Comparison of ENCODE assay signal across 13 cellular contexts in the genomic region with DNA sequence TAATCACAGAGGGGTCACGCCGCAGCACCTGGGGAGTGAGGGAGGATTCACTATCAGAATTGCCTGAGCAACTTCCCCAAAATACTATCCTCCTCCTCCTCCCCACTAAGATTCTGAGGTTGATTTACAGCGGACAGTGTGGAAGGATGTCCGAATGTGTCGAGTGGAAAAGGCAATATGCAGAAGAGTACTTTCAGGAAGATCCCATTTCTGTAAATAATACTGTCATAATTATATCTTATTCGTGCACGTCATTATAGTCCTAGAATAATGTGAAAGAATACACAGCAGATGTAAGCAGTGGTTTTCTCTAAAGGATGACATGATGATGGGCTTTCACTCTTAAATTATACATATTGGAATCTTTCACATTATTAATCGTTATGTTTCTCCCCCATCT.
DNase-seq lines count a peak whose midpoint lies in the region; ATAC-seq and TF ChIP-seq lines count a peak whose summit lies in the region.
"Had no signal": no experiment of that assay in that cellular context is flagged by ENCODE, and none has a peak within 500 bp of the region (broad histone marks: within the 10 kb centered on the region; RNA-seq: fewer than 3 reads in every experiment).

No MANE protein-coding gene starts in this region.

- no peak for ATAC-seq in GM23338
- no peak for ATAC-seq in left lung
- ATAC-seq in HG03159 (IDR thresholded peaks at IDR 0.05; ENCODE audit: unreplicated experiment), result no peak
- ATAC-seq: A549 had no signal

- H3K36me3 ChIP-seq in GM23338 (ENCODE audit: insufficient read depth) (no peaks in the 10 kb centered on the region), OCI-LY3 (replicated peaks; ENCODE audit: low read depth, low read length) (no peaks in the 10 kb centered on the region), left lung (no peaks in the 10 kb centered on the region)
- H3K36me3 ChIP-seq: BE2C had no signal

- no peaks in the 10 kb centered on the region for H3F3A ChIP-seq in GM23338 (replicated peaks; ENCODE audit: low read depth)

- intact Hi-C loops in left lung (cut with DNase I), result no loop called here

- no peaks in the 10 kb centered on the region for H3K27me3 Mint-ChIP-seq in GM23338 (ENCODE audit: insufficient read depth, low read depth, poor library complexity)

- H3K27ac ChIP-seq in GM23338 (ENCODE audit: low read depth), result no peak overlapping the region
- no peak overlapping the region for H3K27ac ChIP-seq in OCI-LY3 (ENCODE audit: low read length)
- H3K27ac ChIP-seq in VCaP, result peak overlapping the region; percentile 60
- H3K27ac ChIP-seq in left lung, result no peak overlapping the region
- H3K27ac ChIP-seq: A549, GM23248 had no signal

- no peak overlapping the region for H3K27ac Mint-ChIP-seq in GM23338
- H3K27ac Mint-ChIP-seq: CD8-positive, alpha-beta memory T cell; H9 had no signal

- H2AFZ ChIP-seq in GM23338 (0 out of 2 replicates have a peak overlapping the region, but pooled peaks have one; percentile 18), OCI-LY3 (ENCODE audit: low read depth, low read length) (no peak overlapping the region)
- H2AFZ ChIP-seq: GM23248 had no signal

- H3K27me3 ChIP-seq in GM23338 (ENCODE audit: insufficient read depth) (no peaks in the 10 kb centered on the region), OCI-LY3 (ENCODE audit: low read depth, low read length) (peaks cover 25% of the 10 kb centered on the region), left lung (no peaks in the 10 kb centered on the region)
- H3K27me3 ChIP-seq: BE2C had no signal

- H3K4me3 Mint-ChIP-seq in GM23338, result no peak overlapping the region
- H3K4me3 Mint-ChIP-seq: CD8-positive, alpha-beta memory T cell; H9 had no signal

- no peaks in the 10 kb centered on the region for H3K79me2 ChIP-seq in GM23338 (replicated peaks; ENCODE audit: insufficient read depth)
- H3K79me2 ChIP-seq in OCI-LY3 (ENCODE audit: low read length), result no peaks in the 10 kb centered on the region

- H3K9me3 Mint-ChIP-seq in GM23338, result no peaks in the 10 kb centered on the region
- H3K9me3 Mint-ChIP-seq: CD8-positive, alpha-beta memory T cell; H9 had no signal

- H3K4me3 ChIP-seq in GM23338 (no peak overlapping the region), OCI-LY3 (ENCODE audit: low read length) (peak overlapping the region; percentile 31), left lung (no peak overlapping the region)
- H3K4me3 ChIP-seq: A549, GM23248 had no signal

- no peaks in the 10 kb centered on the region for H3K9me3 ChIP-seq in OCI-LY3 (ENCODE audit: insufficient read depth, low read length)
- H3K9me3 ChIP-seq in left lung, result no peaks in the 10 kb centered on the region
- H3K9me3 ChIP-seq: A549, BE2C, Caco-2 had no signal

- H3K4me1 ChIP-seq in GM23338 (ENCODE audit: insufficient read depth) (no peaks in the 10 kb centered on the region), OCI-LY3 (ENCODE audit: low read length) (peaks cover 16% of the 10 kb centered on the region), left lung (no peaks in the 10 kb centered on the region)
- H3K4me1 ChIP-seq: A549, BE2C, Caco-2 had no signal

- H3K9ac ChIP-seq in OCI-LY3 (ENCODE audit: low read length), result no peak overlapping the region
- H3K9ac ChIP-seq: GM23248 had no signal

- peaks cover 9% of the 10 kb centered on the region for H3K4me1 Mint-ChIP-seq in GM23338
- H3K4me1 Mint-ChIP-seq: CD8-positive, alpha-beta memory T cell had no signal

- H3K4me2 ChIP-seq in GM23338 (no peak overlapping the region), OCI-LY3 (ENCODE audit: low read length) (peak overlapping the region; percentile 46)
- H3K4me2 ChIP-seq: A549 had no signal

- no peak for TF ChIP-seq CTCF in GM23338 (conservative IDR thresholded peaks at IDR 0.05; ENCODE audit: low read depth in 2 of 2)
- no peak for TF ChIP-seq CTCF in OCI-LY3 (IDR thresholded peaks at IDR 0.05; ENCODE audit: low read depth, low read length)
- TF ChIP-seq CTCF in VCaP (conservative IDR thresholded peaks at IDR 0.05), result no peak
- no peak for TF ChIP-seq CTCF in left lung (IDR thresholded peaks at IDR 0.05)

- no peaks in the 10 kb centered on the region for H3K36me3 Mint-ChIP-seq in GM23338 (ENCODE audit: low read depth)
- H3K36me3 Mint-ChIP-seq: CD8-positive, alpha-beta memory T cell had no signal

- H4K20me1 ChIP-seq in GM23338 (replicated peaks; ENCODE audit: insufficient read depth) (no peaks in the 10 kb centered on the region), OCI-LY3 (ENCODE audit: insufficient read depth, low read length) (no peaks in the 10 kb centered on the region)

- H3K9me2 ChIP-seq in GM23338 (ENCODE audit: insufficient read depth), result no peaks in the 10 kb centered on the region

- DNase-seq in GM23338 (ENCODE audit: low spot score), result no peak
- DNase-seq in left lung, result no peak
- no peak for DNase-seq in stimulated activated CD4-positive, alpha-beta T cell treated with anti-CD3 and anti-CD28 coated beads, Interleukin-4, amount 100 ng/mL, for 4 hours
- DNase-seq: BE2C; Caco-2; CD8-positive, alpha-beta memory T cell; GM23248; H9; IMR-90 had no signal

TF ChIP-seq in GM23338, 12 proteins besides CTCF, POLR2A, EP300 and RAD21 (continues in another document):
- no peak for TF ChIP-seq EZH2phosphoT487 (IDR thresholded peaks at IDR 0.05; ENCODE audit: unreplicated experiment)
- TF ChIP-seq ZNF114 (CRISPR knock-in tag; IDR thresholded peaks at IDR 0.05), result no peak
- TF ChIP-seq ZNF462 (CRISPR knock-in tag; IDR thresholded peaks at IDR 0.05), result no peak
- TF ChIP-seq NANOG (IDR thresholded peaks at IDR 0.05; ENCODE audit: borderline replicate concordance), result no peak
